Comparison of ENCODE assay signal across 11 cellular contexts in genomic region chr1:225447001-225447615, GRCh38. TPM values are rescaled to one million over a fixed set of nuclear protein-coding genes. Genes with fewer than 3 reads are reported as not detected.
DNase-seq lines count a peak whose midpoint lies in the region; ATAC-seq and TF ChIP-seq lines count a peak whose summit lies in the region.
"Had no signal": no experiment of that assay in that cellular context is flagged by ENCODE, and none has a peak within 500 bp of the region (broad histone marks: within the 10 kb centered on the region; RNA-seq: fewer than 3 reads in every experiment).

No MANE protein-coding gene starts in this region.

- no peak for TF ChIP-seq EP300 in esophagus muscularis mucosa (IDR thresholded peaks at IDR 0.05)

- peak overlapping the region; percentile 89 for H3K27ac ChIP-seq in left ventricle myocardium inferior (replicated peaks)
- H3K27ac ChIP-seq in esophagus muscularis mucosa (replicated peaks in 1 of 4) = peak overlapping the region; percentile 90 to 96 (median 93)
- H3K27ac ChIP-seq in osteoblast (ENCODE audit: low read depth, low read length) = no peak overlapping the region

- no peak for DNase-seq in left ventricle myocardium inferior
- no peak for DNase-seq in left ventricle myocardium superior
- DNase-seq in esophagus muscularis mucosa (ENCODE audit: extremely low spot score) = no peak
- DNase-seq in osteoblast (ENCODE audit: insufficient read length, low spot score, missing footprints) = no peak
- no peak for DNase-seq in dedifferentiated amniotic fluid mesenchymal stem cell (ENCODE audit: extremely low spot score)
- no peak for DNase-seq in BE2C
- DNase-seq: activated B cell treated with CpG ODN at 0.5 μM for 24 hours; NCI-H510A treated with DMSO at 0.1 percent for 48 hours; stimulated activated naive B cell treated with anti-CD40 and anti-IgM and Interleukin-4, amounts not matched to agents 10 μg/mL and 1 μg/mL and 100 μg/mL, for 72 hours had no signal

- no peaks in the 10 kb centered on the region for H4K20me1 ChIP-seq in osteoblast (ENCODE audit: insufficient read depth, low read length)

- WGBS in esophagus muscularis mucosa = 35% methylated on average over 9 of the region's 9 CpGs

- H3K9me3 ChIP-seq in left ventricle myocardium inferior (replicated peaks) = no peaks in the 10 kb centered on the region
- H3K9me3 ChIP-seq in esophagus muscularis mucosa = no peaks in the 10 kb centered on the region
- no peaks in the 10 kb centered on the region for H3K9me3 ChIP-seq in osteoblast (ENCODE audit: low read depth, low read length)
- no peaks in the 10 kb centered on the region for H3K9me3 ChIP-seq in BE2C

- TF ChIP-seq CTCF in left ventricle myocardium inferior (IDR thresholded peaks at IDR 0.05; ENCODE audit: borderline replicate concordance) (no peak), esophagus muscularis mucosa (IDR thresholded peaks at IDR 0.05) (no peak), osteoblast (IDR thresholded peaks at IDR 0.05; ENCODE audit: extremely low read depth, low read depth, low read length) (no peak), BE2C (IDR thresholded peaks at IDR 0.05; ENCODE audit: low read depth, low read length) (no peak)

- H3K4me1 ChIP-seq in left ventricle myocardium inferior (peaks cover 67% of the 10 kb centered on the region), esophagus muscularis mucosa (peaks cover 55 to 100% (median 90%) of the 10 kb centered on the region in 4 donors), osteoblast (ENCODE audit: insufficient read depth, low read length) (peaks cover 28% of the 10 kb centered on the region), BE2C (no peaks in the 10 kb centered on the region)

- H3K27me3 ChIP-seq in left ventricle myocardium inferior (ENCODE audit: low read depth) (no peaks in the 10 kb centered on the region), esophagus muscularis mucosa (peaks cover 0 to 2% (median 0%) of the 10 kb centered on the region in 4 donors), osteoblast (ENCODE audit: insufficient read depth, low read length) (no peaks in the 10 kb centered on the region), BE2C (no peaks in the 10 kb centered on the region)

- ATAC-seq in left ventricle myocardium superior (no peak), GM21381 (IDR thresholded peaks at IDR 0.05; ENCODE audit: unreplicated experiment) (no peak), GM18517 (IDR thresholded peaks at IDR 0.05; ENCODE audit: unreplicated experiment) (no peak)
- ATAC-seq: stimulated activated naive B cell treated with anti-CD40 and anti-IgM and Interleukin-4, amounts not matched to agents 10 μg/mL and 1 μg/mL and 100 μg/mL, for 72 hours had no signal

- H3K4me3 ChIP-seq in left ventricle myocardium inferior (no peak overlapping the region), esophagus muscularis mucosa (peak overlapping the region in 3 of 4 donors; percentile 10 to 59 (median 33)), osteoblast (ENCODE audit: insufficient read depth, low read length) (no peak overlapping the region), BE2C (ENCODE audit: low read depth, low read length) (no peak overlapping the region)

- H3K79me2 ChIP-seq in osteoblast (ENCODE audit: insufficient read depth, low read length) = no peaks in the 10 kb centered on the region

- H3K36me3 ChIP-seq in left ventricle myocardium inferior = no peaks in the 10 kb centered on the region
- H3K36me3 ChIP-seq in esophagus muscularis mucosa = no peaks in the 10 kb centered on the region
- no peaks in the 10 kb centered on the region for H3K36me3 ChIP-seq in osteoblast (ENCODE audit: insufficient read depth, low read length)
- no peaks in the 10 kb centered on the region for H3K36me3 ChIP-seq in BE2C

- no peak overlapping the region for H3K4me2 ChIP-seq in osteoblast (ENCODE audit: insufficient read depth, low read length)

- intact Hi-C loops in left ventricle myocardium inferior (cut with micrococcal nuclease) (no loop called here), left ventricle myocardium superior (cut with micrococcal nuclease) (no loop called here), esophagus muscularis mucosa (cut with DNase I) (no loop called here)

- TF ChIP-seq POLR2A in esophagus muscularis mucosa (IDR thresholded peaks at IDR 0.05; ENCODE audit: low read depth) = no peak

- peak overlapping the region; percentile 76 for H2AFZ ChIP-seq in osteoblast (ENCODE audit: low read length)

RNA-seq across cellular contexts. Expression of gene LBR, which starts 19.3 kb away (rescaled TPM):
- 8.9 TPM for total RNA-seq in left ventricle myocardium inferior
- 9.5 TPM for total RNA-seq in left ventricle myocardium superior
- 100 to 1,000 TPM in 1 of 4 donors, 10 to 100 TPM in 3; 82.3 to 157 (median 85.1) TPM for total RNA-seq in esophagus muscularis mucosa
- 25.3 and 30.4 TPM in 2 replicates for total RNA-seq in osteoblast
- polyA plus RNA-seq in BE2C (2012; ENCODE audit: insufficient read depth, insufficient read length, low read depth) = 34.2 TPM

Comparison
In these comparisons a context has a peak if more than half of its experiments do, and no peak if none do; other contexts are left out.
1. H3K4me3 ChIP-seq: peak in esophagus muscularis mucosa (3 of 4); none in left ventricle myocardium inferior (single experiment), osteoblast (single experiment) and BE2C (single experiment).